1 cellular context compared by ENCODE assay signal in genomic region chr7:101299511-101300464, GRCh38.
TF ChIP-seq lines count a peak whose summit lies in the region.

No MANE protein-coding gene starts in this region.

TF ChIP-seq in H1, 55 proteins besides CTCF, POLR2A, EP300 and RAD21:
- TF ChIP-seq JUND (IDR thresholded peaks at IDR 0.05; ENCODE audit: low read length) (no peak), HDAC2 (IDR thresholded peaks at IDR 0.05; ENCODE audit: borderline replicate concordance in 1 of 2, low read depth in 2 of 2, low read length in 2 of 2) (0 out of 4 replicates have a peak, but pooled peaks have one; percentile 40 to 65), SP2 (IDR thresholded peaks at IDR 0.05; ENCODE audit: low read length) (no peak), TAF7 (optimal IDR thresholded peaks at IDR 0.05; ENCODE audit: borderline replicate concordance, low read depth, low read length) (peak; percentile 52), TBP (IDR thresholded peaks at IDR 0.05; ENCODE audit: low read depth, low read length) (peak; percentile 74; the same call in 1 of the 2 replicates), EGR1 (IDR thresholded peaks at IDR 0.05; ENCODE audit: borderline replicate concordance, low read depth, low read length) (no peak), POLR2AphosphoS5 (IDR thresholded peaks at IDR 0.05; ENCODE audit: low read depth, low read length) (peak; percentile 36; the same call in 1 of the 2 replicates), ASH2L (IDR thresholded peaks at IDR 0.05; ENCODE audit: low read length) (no peak), JUN (IDR thresholded peaks at IDR 0.05; ENCODE audit: low read depth, low read length) (no peak), NRF1 (IDR thresholded peaks at IDR 0.05; ENCODE audit: low read depth, low read length) (no peak), GTF2F1 (IDR thresholded peaks at IDR 0.05; ENCODE audit: borderline replicate concordance, low read depth, low read length) (no peak), SIN3A (conservative IDR thresholded peaks at IDR 0.05 in 1 of 2, IDR thresholded peaks at IDR 0.05 in 1 of 2; ENCODE audit: low read depth in 1 of 2, low read length in 2 of 2) (0 out of 4 replicates have a peak, but pooled peaks have one; percentile 30 to 50), TAF1 (IDR thresholded peaks at IDR 0.05; ENCODE audit: low read depth, low read length) (peak; percentile 63), CHD1 (IDR thresholded peaks at IDR 0.05; ENCODE audit: low read depth, low read length) (no peak), E2F6 (IDR thresholded peaks at IDR 0.05) (peak; percentile 46; the same call in 1 of the 2 replicates), CREB1 (IDR thresholded peaks at IDR 0.05) (no peak), SAP30 (IDR thresholded peaks at IDR 0.05; ENCODE audit: insufficient read depth, insufficient replicate concordance, low read length) (no peak), SP1 (IDR thresholded peaks at IDR 0.05; ENCODE audit: low read depth, low read length) (no peak), YY1 (IDR thresholded peaks at IDR 0.05; ENCODE audit: low read depth, low read length) (0 out of 2 replicates have a peak, but pooled peaks have one; percentile 19), KDM4A (IDR thresholded peaks at IDR 0.05; ENCODE audit: low read depth, low read length, severe bottlenecking) (peak; percentile 28), RNF2 (IDR thresholded peaks at IDR 0.05; ENCODE audit: borderline replicate concordance, low read depth, low read length, missing control alignments, poor library complexity, severe bottlenecking) (no peak), PHF8 (conservative IDR thresholded peaks at IDR 0.05; ENCODE audit: low read depth, low read length) (peak; percentile 52; the same call in 1 of the 2 replicates), SIX5 (IDR thresholded peaks at IDR 0.05; ENCODE audit: low read depth, low read length) (no peak)
